In genomic region chr10:110919971-110920881, GRCh38 we compare ENCODE assay signal across 8 cellular contexts. TPM values are rescaled to one million over a fixed set of nuclear protein-coding genes. Genes with fewer than 3 reads are reported as not detected.
DNase-seq lines count a peak whose midpoint lies in the region; ATAC-seq and TF ChIP-seq lines count a peak whose summit lies in the region.

No MANE protein-coding gene starts in this region.

- intact Hi-C loops in sigmoid colon (cut with DNase I), result loop anchor here (10.0 kb wide), 3 partner anchors 75 to 995 kb away; partner anchors contain the start of genes DUSP5 and XPNPEP1

- POLR2A ChIA-PET in RWPE1 (lab: Yijun Ruan, JAX; ENCODE audit: low non-redundant PET), result no interaction called here

- no peak for TF ChIP-seq POLR2A in sigmoid colon (IDR thresholded peaks at IDR 0.05)

- H3K4me3 ChIP-seq in astrocyte of the spinal cord (ENCODE audit: low read depth, low read length) (peak overlapping the region; percentile 87), iPS-15b (ENCODE audit: low read depth, low read length) (peak overlapping the region; percentile 95), sigmoid colon (peak overlapping the region; percentile 70 to 91 (median 77))

- H3K36me3 ChIP-seq in iPS-15b (ENCODE audit: control insufficient read depth, insufficient read depth, low read length) (no peaks in the 10 kb centered on the region), sigmoid colon (no peaks in the 10 kb centered on the region)

- DNase-seq in EH (ENCODE audit: low read depth) (peak; percentile 45), RWPE1 (ENCODE audit: low spot score) (peak; percentile 27), astrocyte of the spinal cord (ENCODE audit: low read depth, low spot score) (peak; percentile 42), sigmoid colon (peak; percentile 73), D341Med (ENCODE audit: low spot score) (no peak)

- no peak for TF ChIP-seq EP300 in sigmoid colon (IDR thresholded peaks at IDR 0.05)

- peak overlapping the region; percentile 80 for H3K9ac ChIP-seq in iPS-15b (ENCODE audit: low read depth, low read length)

- no peaks in the 10 kb centered on the region for H3K9me3 ChIP-seq in iPS-15b (ENCODE audit: control insufficient read depth, insufficient read depth, low read length)
- no peaks in the 10 kb centered on the region for H3K9me3 ChIP-seq in sigmoid colon

- H3K27me3 ChIP-seq in iPS-15b (ENCODE audit: control insufficient read depth, insufficient read depth, low read length) (no peaks in the 10 kb centered on the region), sigmoid colon (no peaks in the 10 kb centered on the region)

- CTCF ChIA-PET in RWPE1 (lab: Yijun Ruan, JAX), result no interaction called here

- H3K4me1 ChIP-seq in iPS-15b (ENCODE audit: control insufficient read depth, insufficient read depth, low read length) (peaks cover 5% of the 10 kb centered on the region), sigmoid colon (peaks cover 0 to 54% (median 48%) of the 10 kb centered on the region in 4 donors)

- peak; percentile 23 for ATAC-seq in GM21360 (IDR thresholded peaks at IDR 0.05; ENCODE audit: unreplicated experiment)
- peak; percentile 28 for ATAC-seq in HG03565 (IDR thresholded peaks at IDR 0.05; ENCODE audit: unreplicated experiment)

- WGBS in sigmoid colon, 2 donors, result 0% methylated on average over 44 of the region's 44 CpGs

- peak overlapping the region; percentile 97 for H3K27ac ChIP-seq in RWPE1
- peak overlapping the region; percentile 96 to 98 (median 98) for H3K27ac ChIP-seq in sigmoid colon

- in situ Hi-C loops in astrocyte of the spinal cord (cut with HindIII; ENCODE audit: low sequenced_read_pairs), result no loop called here

- TF ChIP-seq CTCF in RWPE1 (conservative IDR thresholded peaks at IDR 0.05; ENCODE audit: low read depth) (no peak), astrocyte of the spinal cord (IDR thresholded peaks at IDR 0.05; ENCODE audit: low read depth, low read length) (no peak), sigmoid colon (IDR thresholded peaks at IDR 0.05) (no peak)

RNA-seq across cellular contexts. Expression of gene SHOC2, which starts 0.8 kb away (rescaled TPM):
- 10 to 100 TPM; 49.7 to 74.5 (median 72.1) TPM for total RNA-seq in sigmoid colon
- 10 to 100 TPM; 21.4 to 52.5 (median 33.0) TPM for polyA plus RNA-seq in sigmoid colon

RNA-seq across cellular contexts. Expression of gene BBIP1, which starts 1.2 kb away (rescaled TPM):
- 10 to 100 TPM; 19.7 to 36.8 (median 27.5) TPM for total RNA-seq in sigmoid colon
- 10 to 100 TPM; 16.2 to 24.7 (median 20.0) TPM for polyA plus RNA-seq in sigmoid colon

RNA-seq across cellular contexts. Expression of gene PDCD4, which starts 48.5 kb away (rescaled TPM):
- 100 to 1,000 TPM in 3 of 4 donors, 10 to 100 TPM in 1; 64.3 to 140 (median 127) TPM for total RNA-seq in sigmoid colon
- polyA plus RNA-seq in sigmoid colon, result 100 to 1,000 TPM; 179 to 327 (median 236) TPM
